17 cellular contexts compared by ENCODE assay signal in the genomic region with DNA sequence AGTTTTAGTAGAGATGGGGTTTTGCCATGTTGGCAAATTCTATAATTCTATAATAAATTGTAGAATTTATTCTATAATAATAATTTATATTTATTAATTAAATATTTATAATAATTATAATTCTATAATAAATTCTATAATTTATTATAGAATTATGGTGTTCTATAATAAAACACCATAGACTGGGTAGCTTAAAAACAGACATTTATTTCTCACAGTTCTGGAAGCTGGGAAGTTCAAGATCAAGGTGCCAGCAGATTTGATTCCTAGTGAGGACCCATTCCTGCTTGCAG.
"Had no signal": no experiment of that assay in that cellular context is flagged by ENCODE, and none has a peak within 500 bp of the region (broad histone marks: within the 10 kb centered on the region; RNA-seq: fewer than 3 reads in every experiment).

No MANE protein-coding gene starts in this region.

- H3K27ac ChIP-seq: hepatocyte, ovary had no signal

- H3K27ac Mint-ChIP-seq: activated B cell treated with CpG ODN at 0.5 μM for 24 hours; activated CD4-positive, alpha-beta T cell treated with anti-CD3 and anti-CD28 coated beads, Interleukin-2, amount 10 ng/mL, durations not matched to agents 24 days and 14 days; activated CD8-positive, alpha-beta T cell treated with anti-CD3 and anti-CD28 coated beads, Interleukin-2, amount 10 ng/mL, durations not matched to agents 7 days and 5 days; T-helper 1 cell treated with Interleukin-12 subunit alpha and Interleukin-12 subunit beta and Interleukin-4 antibody, amounts not matched to agents 30 μg/mL and 1 μg/mL, for 36 hours had no signal

- H3K4me3 ChIP-seq: esophagus muscularis mucosa, hepatocyte, ovary, sigmoid colon, thyroid gland had no signal

- H3K27me3 ChIP-seq: esophagus muscularis mucosa, hepatocyte, ovary, sigmoid colon, thyroid gland had no signal

- H3K9me3 ChIP-seq: esophagus muscularis mucosa, ovary, sigmoid colon, thyroid gland had no signal

- H2AFZ ChIP-seq: hepatocyte had no signal

- FAIRE-seq: colon had no signal

- H3K27me3 Mint-ChIP-seq: activated B cell treated with CpG ODN at 0.5 μM for 24 hours; activated CD4-positive, alpha-beta T cell treated with anti-CD3 and anti-CD28 coated beads, Interleukin-2, amount 10 ng/mL, durations not matched to agents 24 days and 14 days had no signal

- ATAC-seq: activated CD8-positive, alpha-beta T cell treated with anti-CD3 and anti-CD28 coated beads, Interleukin-2, amount 10 ng/mL, durations not matched to agents 7 days and 5 days had no signal

- H3K4me2 ChIP-seq: hepatocyte had no signal

- H3K9me3 Mint-ChIP-seq: activated B cell treated with CpG ODN at 0.5 μM for 24 hours, neural crest cell had no signal

- DNase-seq: activated B cell treated with CpG ODN at 0.5 μM for 24 hours; activated CD4-positive, alpha-beta T cell treated with anti-CD3 and anti-CD28 coated beads, Interleukin-2, amount 10 ng/mL, durations not matched to agents 24 days and 14 days; activated CD8-positive, alpha-beta memory T cell treated with anti-CD3 and anti-CD28 coated beads, Interleukin-2, amount 50 U/mL, for 4 hours; activated CD8-positive, alpha-beta T cell treated with anti-CD3 and anti-CD28 coated beads, Interleukin-2, amount 10 ng/mL, durations not matched to agents 7 days and 5 days; activated effector memory CD4-positive, alpha-beta T cell treated with anti-CD3 and anti-CD28 coated beads, Interleukin-2, amount 50 U/mL, for 16 hours; effector CD4-positive, alpha-beta T cell; midbrain; ovary; sigmoid colon; stimulated activated CD4-positive, alpha-beta T cell treated with anti-CD3 and anti-CD28 coated beads, Interleukin-12 subunit alpha, Interleukin-12 subunit beta, amount 100 ng/mL, for 4 hours; stimulated activated CD4-positive, alpha-beta T cell treated with anti-CD3 and anti-CD28 coated beads, Interleukin-2, amount 100 ng/mL, for 24 hours; thyroid gland had no signal

- H3K4me3 Mint-ChIP-seq: activated B cell treated with CpG ODN at 0.5 μM for 24 hours; activated CD4-positive, alpha-beta T cell treated with anti-CD3 and anti-CD28 coated beads, Interleukin-2, amount 10 ng/mL, durations not matched to agents 24 days and 14 days; activated CD8-positive, alpha-beta T cell treated with anti-CD3 and anti-CD28 coated beads, Interleukin-2, amount 10 ng/mL, durations not matched to agents 7 days and 5 days; neural crest cell; T-helper 1 cell treated with Interleukin-12 subunit alpha and Interleukin-12 subunit beta and Interleukin-4 antibody, amounts not matched to agents 30 μg/mL and 1 μg/mL, for 36 hours had no signal

- H3K36me3 ChIP-seq: esophagus muscularis mucosa, ovary, sigmoid colon, thyroid gland had no signal
